ENCODE assay signal across 1 cellular context in the genomic region with DNA sequence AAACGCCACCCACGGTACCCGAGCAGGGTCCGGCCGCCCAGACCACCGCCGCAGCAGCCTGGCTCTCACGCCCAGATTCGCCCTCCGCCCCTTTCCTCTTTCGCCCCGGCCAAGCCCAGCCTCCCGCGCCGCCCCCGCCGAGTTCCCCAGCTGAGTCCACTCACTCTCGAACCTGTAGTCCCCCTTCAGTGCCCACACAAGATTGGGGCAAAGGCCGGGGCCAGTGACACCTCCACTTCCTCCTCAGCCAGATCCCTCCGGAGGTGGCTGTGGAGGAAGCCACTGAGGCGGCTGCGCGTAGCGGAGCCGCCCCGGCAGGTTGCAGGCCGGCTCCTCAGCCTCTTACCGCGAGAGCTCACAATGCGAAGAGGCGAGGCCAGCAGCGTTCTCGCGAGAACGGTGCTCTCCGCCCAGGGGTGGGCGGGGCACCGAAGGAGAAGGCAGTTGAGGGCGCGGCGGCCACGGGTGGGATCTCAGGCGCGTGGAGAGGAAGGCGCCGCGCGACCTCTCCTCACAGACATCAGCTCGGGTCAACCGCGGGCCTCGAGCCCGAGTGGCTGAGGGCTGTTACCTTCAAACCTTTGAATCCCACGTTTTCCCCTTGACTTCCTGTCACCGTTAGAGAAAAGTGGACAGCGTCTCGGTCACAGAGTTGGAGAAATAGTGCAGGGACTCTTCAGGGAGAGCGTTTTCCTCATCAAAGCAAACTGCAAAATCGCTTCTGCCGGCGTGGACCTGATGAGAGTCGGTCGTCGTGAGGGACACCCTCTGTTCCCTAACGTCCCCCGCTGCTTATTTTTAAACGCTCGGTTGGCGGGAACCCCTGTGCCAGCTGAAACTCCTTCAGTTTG.
TF ChIP-seq lines count a peak whose summit lies in the region.

A gene (minus strand): TSS at position 295 of the 851 bp plus-strand sequence. CDS start 18,098 bp downstream, outside the sequence.

TF ChIP-seq in A549, 52 proteins besides CTCF, POLR2A, EP300 and RAD21 (continued from another document):
- TF ChIP-seq, protein P1, sequence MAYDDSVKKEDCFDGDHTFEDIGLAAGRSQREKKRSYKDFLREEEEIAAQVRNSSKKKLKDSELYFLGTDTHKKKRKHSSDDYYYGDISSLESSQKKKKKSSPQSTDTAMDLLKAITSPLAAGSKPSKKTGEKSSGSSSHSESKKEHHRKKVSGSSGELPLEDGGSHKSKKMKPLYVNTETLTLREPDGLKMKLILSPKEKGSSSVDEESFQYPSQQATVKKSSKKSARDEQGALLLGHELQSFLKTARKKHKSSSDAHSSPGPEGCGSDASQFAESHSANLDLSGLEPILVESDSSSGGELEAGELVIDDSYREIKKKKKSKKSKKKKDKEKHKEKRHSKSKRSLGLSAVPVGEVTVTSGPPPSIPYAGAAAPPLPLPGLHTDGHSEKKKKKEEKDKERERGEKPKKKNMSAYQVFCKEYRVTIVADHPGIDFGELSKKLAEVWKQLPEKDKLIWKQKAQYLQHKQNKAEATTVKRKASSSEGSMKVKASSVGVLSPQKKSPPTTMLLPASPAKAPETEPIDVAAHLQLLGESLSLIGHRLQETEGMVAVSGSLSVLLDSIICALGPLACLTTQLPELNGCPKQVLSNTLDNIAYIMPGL (CRISPR knock-in tag; IDR thresholded peaks at IDR 0.05; ENCODE audit: borderline replicate concordance), result no peak
- TF ChIP-seq POLR2AphosphoS2 (conservative IDR thresholded peaks at IDR 0.05; ENCODE audit: low read length), result no peak
- TF ChIP-seq FOSL2 (IDR thresholded peaks at IDR 0.05), result no peak
- no peak for TF ChIP-seq FOSL2 (CRISPR knock-in tag; IDR thresholded peaks at IDR 0.05)
- TF ChIP-seq EHF (CRISPR knock-in tag; IDR thresholded peaks at IDR 0.05), result no peak
- TF ChIP-seq FOXS1 (CRISPR knock-in tag; IDR thresholded peaks at IDR 0.05), result no peak
- TF ChIP-seq, protein P2, sequence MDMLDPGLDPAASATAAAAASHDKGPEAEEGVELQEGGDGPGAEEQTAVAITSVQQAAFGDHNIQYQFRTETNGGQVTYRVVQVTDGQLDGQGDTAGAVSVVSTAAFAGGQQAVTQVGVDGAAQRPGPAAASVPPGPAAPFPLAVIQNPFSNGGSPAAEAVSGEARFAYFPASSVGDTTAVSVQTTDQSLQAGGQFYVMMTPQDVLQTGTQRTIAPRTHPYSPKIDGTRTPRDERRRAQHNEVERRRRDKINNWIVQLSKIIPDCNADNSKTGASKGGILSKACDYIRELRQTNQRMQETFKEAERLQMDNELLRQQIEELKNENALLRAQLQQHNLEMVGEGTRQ (IDR thresholded peaks at IDR 0.05), result no peak
- TF ChIP-seq CHD4 (IDR thresholded peaks at IDR 0.05; ENCODE audit: borderline replicate concordance), result no peak
- TF ChIP-seq, protein P3, sequence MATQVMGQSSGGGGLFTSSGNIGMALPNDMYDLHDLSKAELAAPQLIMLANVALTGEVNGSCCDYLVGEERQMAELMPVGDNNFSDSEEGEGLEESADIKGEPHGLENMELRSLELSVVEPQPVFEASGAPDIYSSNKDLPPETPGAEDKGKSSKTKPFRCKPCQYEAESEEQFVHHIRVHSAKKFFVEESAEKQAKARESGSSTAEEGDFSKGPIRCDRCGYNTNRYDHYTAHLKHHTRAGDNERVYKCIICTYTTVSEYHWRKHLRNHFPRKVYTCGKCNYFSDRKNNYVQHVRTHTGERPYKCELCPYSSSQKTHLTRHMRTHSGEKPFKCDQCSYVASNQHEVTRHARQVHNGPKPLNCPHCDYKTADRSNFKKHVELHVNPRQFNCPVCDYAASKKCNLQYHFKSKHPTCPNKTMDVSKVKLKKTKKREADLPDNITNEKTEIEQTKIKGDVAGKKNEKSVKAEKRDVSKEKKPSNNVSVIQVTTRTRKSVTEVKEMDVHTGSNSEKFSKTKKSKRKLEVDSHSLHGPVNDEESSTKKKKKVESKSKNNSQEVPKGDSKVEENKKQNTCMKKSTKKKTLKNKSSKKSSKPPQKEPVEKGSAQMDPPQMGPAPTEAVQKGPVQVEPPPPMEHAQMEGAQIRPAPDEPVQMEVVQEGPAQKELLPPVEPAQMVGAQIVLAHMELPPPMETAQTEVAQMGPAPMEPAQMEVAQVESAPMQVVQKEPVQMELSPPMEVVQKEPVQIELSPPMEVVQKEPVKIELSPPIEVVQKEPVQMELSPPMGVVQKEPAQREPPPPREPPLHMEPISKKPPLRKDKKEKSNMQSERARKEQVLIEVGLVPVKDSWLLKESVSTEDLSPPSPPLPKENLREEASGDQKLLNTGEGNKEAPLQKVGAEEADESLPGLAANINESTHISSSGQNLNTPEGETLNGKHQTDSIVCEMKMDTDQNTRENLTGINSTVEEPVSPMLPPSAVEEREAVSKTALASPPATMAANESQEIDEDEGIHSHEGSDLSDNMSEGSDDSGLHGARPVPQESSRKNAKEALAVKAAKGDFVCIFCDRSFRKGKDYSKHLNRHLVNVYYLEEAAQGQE (IDR thresholded peaks at IDR 0.05), result peak; percentile 100
- TF ChIP-seq CBX2 (IDR thresholded peaks at IDR 0.05; ENCODE audit: borderline replicate concordance, low read depth), result no peak
- peak; percentile 86 for TF ChIP-seq GATA3 (IDR thresholded peaks at IDR 0.05; ENCODE audit: borderline replicate concordance)
- no peak for TF ChIP-seq CBX8 (IDR thresholded peaks at IDR 0.05)
- TF ChIP-seq, protein P4, sequence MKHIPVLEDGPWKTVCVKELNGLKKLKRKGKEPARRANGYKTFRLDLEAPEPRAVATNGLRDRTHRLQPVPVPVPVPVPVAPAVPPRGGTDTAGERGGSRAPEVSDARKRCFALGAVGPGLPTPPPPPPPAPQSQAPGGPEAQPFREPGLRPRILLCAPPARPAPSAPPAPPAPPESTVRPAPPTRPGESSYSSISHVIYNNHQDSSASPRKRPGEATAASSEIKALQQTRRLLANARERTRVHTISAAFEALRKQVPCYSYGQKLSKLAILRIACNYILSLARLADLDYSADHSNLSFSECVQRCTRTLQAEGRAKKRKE (CRISPR knock-in tag; IDR thresholded peaks at IDR 0.05; ENCODE audit: low read depth), result no peak
- TF ChIP-seq HOXB5 (CRISPR knock-in tag; IDR thresholded peaks at IDR 0.05), result no peak
- no peak for TF ChIP-seq SREBF2 (IDR thresholded peaks at IDR 0.05)
- peak; percentile 91 for TF ChIP-seq PHF8 (IDR thresholded peaks at IDR 0.05; ENCODE audit: borderline replicate concordance, low read depth)
- TF ChIP-seq ESRRA (IDR thresholded peaks at IDR 0.05; ENCODE audit: borderline replicate concordance, low read length), result no peak
- no peak for TF ChIP-seq RCOR1 (IDR thresholded peaks at IDR 0.05; ENCODE audit: low read depth, low read length)
- no peak for TF ChIP-seq BHLHE40 (IDR thresholded peaks at IDR 0.05; ENCODE audit: low read depth, low read length)
- no peak for TF ChIP-seq CEBPB (IDR thresholded peaks at IDR 0.05)
TF ChIP-seq in A549: peak in this region for 10.
